In the genomic region with DNA sequence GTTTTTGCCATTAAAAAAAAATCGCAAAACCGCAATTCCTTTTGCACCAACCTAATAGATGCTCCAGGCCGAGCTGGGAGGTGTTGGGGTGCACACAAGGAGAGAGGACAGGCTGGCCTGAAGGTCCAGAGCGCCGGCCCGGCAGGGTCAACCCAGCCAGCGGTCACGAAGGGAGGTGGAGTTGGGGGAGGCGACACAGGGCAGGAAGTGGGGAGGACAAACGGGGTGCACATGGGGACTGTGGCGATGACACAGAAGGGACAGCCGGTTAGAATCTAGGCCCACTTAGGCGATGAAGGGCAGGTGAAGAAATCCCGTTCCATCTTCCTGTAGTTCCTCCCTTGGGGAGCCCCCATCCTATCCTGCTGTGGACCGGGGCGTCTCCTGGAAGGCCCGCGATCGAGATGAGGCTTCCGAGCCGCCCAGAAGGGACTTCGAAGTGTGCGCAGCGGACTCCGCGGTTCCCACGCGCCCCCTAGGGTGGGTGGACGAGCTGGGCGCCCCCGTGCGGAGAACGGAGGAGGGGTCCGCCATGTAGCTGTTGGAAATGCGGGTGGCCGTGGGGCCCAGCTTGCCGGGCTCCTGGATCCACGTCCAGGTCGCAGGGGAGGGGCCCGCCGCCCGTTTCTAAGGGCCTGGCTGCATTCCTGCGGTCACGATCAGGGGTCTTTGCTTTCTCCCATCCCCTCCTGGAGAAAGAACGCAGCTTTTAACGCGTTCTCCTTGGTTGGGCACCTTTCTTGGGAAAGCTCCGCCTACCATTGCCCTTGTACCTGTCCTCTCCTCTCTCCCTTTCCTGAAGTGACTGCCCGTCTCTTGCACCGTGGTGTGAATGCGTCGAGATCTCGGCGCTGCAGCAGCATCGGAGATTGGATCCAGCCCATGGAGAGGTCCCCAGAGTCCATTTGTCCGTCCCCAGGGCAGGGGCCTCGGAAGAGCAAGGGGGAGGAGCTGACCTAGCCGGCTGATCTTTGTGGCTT, we compare ENCODE assay signal across 8 cellular contexts. TPM values are rescaled to one million over a fixed set of nuclear protein-coding genes. Genes with fewer than 3 reads are reported as not detected.
DNase-seq lines count a peak whose midpoint lies in the region; ATAC-seq and TF ChIP-seq lines count a peak whose summit lies in the region.

No MANE protein-coding gene starts in this region.

- DNase-seq in GM13976 (ENCODE audit: low spot score), result peak; percentile 41
- peak; percentile 64 for DNase-seq in activated T-cell treated with anti-CD3 and anti-CD28 coated beads, Interleukin-2, amount 50 U/mL, for 24 hours
- peak; percentile 52 for DNase-seq in glutamatergic neuron
- no peak for DNase-seq in sigmoid colon
- no peak for DNase-seq in NCI-H748 treated with DMSO at 0.1 percent for 48 hours (lab: John Stamatoyannopoulos, UW)
- DNase-seq in gastrocnemius medialis, result no peak

- H3K27ac Mint-ChIP-seq in activated T-cell treated with anti-CD3 and anti-CD28 coated beads, Interleukin-2, amount 50 U/mL, for 24 hours, result no peak overlapping the region
- no peak overlapping the region for H3K27ac Mint-ChIP-seq in glutamatergic neuron (ENCODE audit: unreplicated experiment)

- TF ChIP-seq CTCF in GM13976 (IDR thresholded peaks at IDR 0.05; ENCODE audit: borderline replicate concordance, control extremely low read depth, extremely low read depth, insufficient read depth, missing control alignments), result peak; percentile 35
- TF ChIP-seq CTCF in glutamatergic neuron (IDR thresholded peaks at IDR 0.05; ENCODE audit: partially characterized antibody, unreplicated experiment), result peak; percentile 29
- no peak for TF ChIP-seq CTCF in sigmoid colon (IDR thresholded peaks at IDR 0.05)
- no peak for TF ChIP-seq CTCF in gastrocnemius medialis (IDR thresholded peaks at IDR 0.05 in 4 of 5, conservative IDR thresholded peaks at IDR 0.05 in 1 of 5)

- intact Hi-C loops in sigmoid colon (cut with DNase I) (no loop called here), gastrocnemius medialis (cut with DNase I; ENCODE audit: low total_unique reads) (no loop called here)

- no peak for ATAC-seq in GM18517 (IDR thresholded peaks at IDR 0.05; ENCODE audit: unreplicated experiment)
- no peak for ATAC-seq in gastrocnemius medialis
- ATAC-seq in GM19324 (IDR thresholded peaks at IDR 0.05; ENCODE audit: low FRiP score, unreplicated experiment), result no peak

- H3K4me3 Mint-ChIP-seq in activated T-cell treated with anti-CD3 and anti-CD28 coated beads, Interleukin-2, amount 50 U/mL, for 24 hours, result peak overlapping the region; percentile 29
- peak overlapping the region; percentile 42 for H3K4me3 Mint-ChIP-seq in glutamatergic neuron (ENCODE audit: unreplicated experiment)

- TF ChIP-seq POLR2A in sigmoid colon (IDR thresholded peaks at IDR 0.05), result no peak
- no peak for TF ChIP-seq POLR2A in gastrocnemius medialis (IDR thresholded peaks at IDR 0.05)

- H3K27ac ChIP-seq in sigmoid colon, result no peak overlapping the region
- H3K27ac ChIP-seq in gastrocnemius medialis, result no peak overlapping the region

- WGBS in sigmoid colon, 2 donors, result 35% methylated on average over 58 of the region's 58 CpGs

- H3K27me3 ChIP-seq in sigmoid colon (peaks cover 7 to 23% (median 17%) of the 10 kb centered on the region in 3 donors), gastrocnemius medialis (peaks cover 9 to 23% (median 9%) of the 10 kb centered on the region in 3 donors)

- in situ Hi-C loops in GM13976 (cut with MboI; ENCODE audit: low sequenced_read_pairs, unreplicated experiment), result no loop called here
- in situ Hi-C loops in gastrocnemius medialis (cut with MboI; ENCODE audit: low sequenced_read_pairs in 4 of 4), result no loop called here

- peaks cover 11% of the 10 kb centered on the region for H3K4me1 Mint-ChIP-seq in activated T-cell treated with anti-CD3 and anti-CD28 coated beads, Interleukin-2, amount 50 U/mL, for 24 hours (ENCODE audit: low read depth)
- H3K4me1 Mint-ChIP-seq in glutamatergic neuron (ENCODE audit: low read depth, unreplicated experiment), result no peaks in the 10 kb centered on the region

- TF ChIP-seq EP300 in sigmoid colon (IDR thresholded peaks at IDR 0.05), result no peak

- H3K9me3 ChIP-seq in sigmoid colon, result no peaks in the 10 kb centered on the region
- H3K9me3 ChIP-seq in gastrocnemius medialis, result no peaks in the 10 kb centered on the region

- H3K36me3 Mint-ChIP-seq in activated T-cell treated with anti-CD3 and anti-CD28 coated beads, Interleukin-2, amount 50 U/mL, for 24 hours (ENCODE audit: low read depth), result no peaks in the 10 kb centered on the region
- no peaks in the 10 kb centered on the region for H3K36me3 Mint-ChIP-seq in glutamatergic neuron (ENCODE audit: unreplicated experiment)

- peak overlapping the region in 3 of 4 donors; percentile 9 to 18 (median 17) for H3K4me3 ChIP-seq in sigmoid colon
- peak overlapping the region in 1 of 4 donors; percentile 28 for H3K4me3 ChIP-seq in gastrocnemius medialis

- H3K9me3 Mint-ChIP-seq in activated T-cell treated with anti-CD3 and anti-CD28 coated beads, Interleukin-2, amount 50 U/mL, for 24 hours, result no peaks in the 10 kb centered on the region
- peaks cover 6% of the 10 kb centered on the region for H3K9me3 Mint-ChIP-seq in glutamatergic neuron (ENCODE audit: unreplicated experiment)

- H3K4me1 ChIP-seq in sigmoid colon, result peaks cover 0 to 6% (median 5%) of the 10 kb centered on the region in 4 donors
- peaks cover 0 to 4% of the 10 kb centered on the region in 2 donors for H3K4me1 ChIP-seq in gastrocnemius medialis

- no peaks in the 10 kb centered on the region for H3K36me3 ChIP-seq in sigmoid colon
- H3K36me3 ChIP-seq in gastrocnemius medialis, result no peaks in the 10 kb centered on the region

- H3K27me3 Mint-ChIP-seq in activated T-cell treated with anti-CD3 and anti-CD28 coated beads, Interleukin-2, amount 50 U/mL, for 24 hours, result peaks cover 30% of the 10 kb centered on the region
- H3K27me3 Mint-ChIP-seq in glutamatergic neuron (ENCODE audit: unreplicated experiment), result peaks cover 1% of the 10 kb centered on the region

RNA-seq across cellular contexts. Expression of a gene that starts 17.0 kb away (rescaled TPM):
- total RNA-seq in glutamatergic neuron (ENCODE audit: unreplicated experiment) (25.0 TPM), sigmoid colon (10 to 100 TPM; 22.7 to 70.3 (median 52.0) TPM), gastrocnemius medialis (10 to 100 TPM; 18.4 to 51.8 (median 28.4) TPM)
- polyA plus RNA-seq in sigmoid colon, result 10 to 100 TPM; 15.7 to 25.8 (median 20.8) TPM

Comparison
In these comparisons a context has a peak if more than half of its experiments do, and no peak if none do; other contexts are left out.
1. DNase-seq: peak in GM13976 (single experiment), activated T-cell treated with anti-CD3 and anti-CD28 coated beads, Interleukin-2, amount 50 U/mL, for 24 hours (single experiment) and glutamatergic neuron (single experiment); none in sigmoid colon (single experiment), NCI-H748 treated with DMSO at 0.1 percent for 48 hours (single experiment) and gastrocnemius medialis (0 of 2).
2. CTCF ChIP-seq: peak in GM13976 (single experiment) and glutamatergic neuron (single experiment); none in sigmoid colon (0 of 4) and gastrocnemius medialis (0 of 5).